ENCODE assay signal across 19 cellular contexts in the genomic region with DNA sequence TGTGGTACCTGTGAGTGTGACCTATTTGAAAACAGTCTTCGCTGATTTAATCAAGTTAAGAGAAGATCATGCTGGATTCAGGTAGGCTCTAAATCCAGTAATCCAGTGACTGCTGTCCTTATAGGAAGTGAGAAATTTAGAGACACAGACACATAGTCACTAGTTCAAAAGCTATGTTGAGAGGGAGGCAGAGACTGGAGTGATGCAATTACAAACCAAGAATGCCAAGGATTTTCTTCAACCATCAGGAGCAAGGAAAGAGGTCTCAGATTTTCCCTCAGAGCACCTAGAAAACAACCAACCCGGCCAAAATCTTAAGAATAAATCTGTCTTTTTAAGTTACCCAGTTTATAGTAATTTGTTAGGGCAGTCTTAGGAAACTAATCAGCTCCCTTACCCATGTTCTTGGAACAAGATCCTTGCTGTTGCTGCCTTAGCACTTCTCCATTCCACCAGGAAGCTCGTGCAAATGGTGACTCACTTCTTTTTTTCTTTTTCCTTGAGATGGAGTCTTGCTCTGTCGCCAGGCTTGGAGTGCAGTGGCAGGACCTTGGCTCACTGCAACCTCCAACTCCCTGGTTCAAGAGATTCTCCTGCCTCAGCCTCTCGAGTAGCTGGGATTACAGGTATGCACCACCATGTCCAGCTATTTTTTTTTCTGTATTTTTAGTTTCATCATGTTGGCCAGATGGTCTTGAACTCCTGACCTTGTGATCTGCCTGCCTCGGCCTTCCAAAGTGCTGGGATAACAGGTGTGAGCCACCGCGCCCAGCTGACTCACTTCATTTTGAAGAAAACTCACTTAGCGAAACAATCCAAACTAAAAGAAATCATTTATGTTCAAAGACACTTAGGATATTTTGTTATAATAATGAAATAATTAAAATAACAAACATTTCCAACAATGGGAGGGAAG.
"Had no signal": no experiment of that assay in that cellular context is flagged by ENCODE, and none has a peak within 500 bp of the region (broad histone marks: within the 10 kb centered on the region; RNA-seq: fewer than 3 reads in every experiment).

No MANE protein-coding gene starts in this region.

- H3K27ac ChIP-seq: body of pancreas, cardiac muscle cell, heart left ventricle, neutrophil, ovary, psoas muscle, right atrium auricular region, stomach, suprapubic skin, tibial nerve had no signal

- H3K9me3 ChIP-seq: body of pancreas, heart left ventricle, neutrophil, ovary, psoas muscle, right atrium auricular region, stomach, suprapubic skin, tibial nerve had no signal

- H3K36me3 ChIP-seq: cardiac muscle cell, heart left ventricle, neutrophil, ovary, right atrium auricular region, stomach, suprapubic skin, tibial nerve had no signal

- H3K4me3 ChIP-seq: body of pancreas, cardiac muscle cell, heart left ventricle, ovary, psoas muscle, right atrium auricular region, stomach, suprapubic skin, tibial nerve had no signal

- H3K27me3 ChIP-seq: body of pancreas, ovary, right atrium auricular region had no signal

- DNase-seq: activated CD4-positive, alpha-beta memory T cell treated with anti-CD3 and anti-CD28 coated beads, Interleukin-2, amount 10 ng/mL, durations not matched to agents 7 days and 5 days; activated CD4-positive, alpha-beta T cell treated with anti-CD3 and anti-CD28 coated beads, Interleukin-2, amount 10 ng/mL, durations not matched to agents 24 days and 14 days; activated effector memory CD4-positive, alpha-beta T cell treated with anti-CD3 and anti-CD28 coated beads, Interleukin-2, amount 50 U/mL, for 16 hours; activated naive CD4-positive, alpha-beta T cell treated with anti-CD3 and anti-CD28 coated beads, Interleukin-2, amount 10 ng/mL, durations not matched to agents 7 days and 5 days; activated T-cell treated with anti-CD3 and anti-CD28 coated beads, Interleukin-2, amount 50 U/mL, for 72 hours; anterior cingulate cortex; body of pancreas; heart left ventricle; islet precursor cell; left colon; ovary; psoas muscle; stimulated activated CD4-positive, alpha-beta T cell treated with anti-CD3 and anti-CD28 coated beads, Interleukin-1b, Interleukin-23, amount 100 ng/mL, for 48 hours; stomach had no signal
